In the genomic region with DNA sequence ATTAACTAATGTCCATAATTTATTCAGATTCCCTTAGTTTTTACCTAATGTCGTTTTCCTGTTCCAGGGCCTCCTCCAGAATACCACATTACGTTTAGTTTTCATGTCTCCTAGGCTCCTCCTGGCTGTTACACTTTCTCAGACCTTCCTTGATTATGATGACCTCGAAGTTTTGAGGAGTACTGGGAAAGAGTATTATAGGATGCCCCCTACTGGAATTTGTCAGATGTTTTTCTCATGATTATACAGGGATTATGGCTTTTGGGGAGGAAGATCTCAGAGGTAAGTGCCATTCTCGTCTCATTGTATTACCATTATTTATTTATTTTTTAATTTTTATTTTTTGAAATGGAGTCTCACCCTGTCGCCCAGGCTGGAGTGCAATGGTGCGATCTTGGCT, we compare ENCODE assay signal across 1 cellular context.
A peak's percentile ranks its signal among the peaks of the same experiment; 100 is the strongest.
TF ChIP-seq lines count a peak whose summit lies in the region.

No MANE protein-coding gene starts in this region.

TF ChIP-seq in H1, 55 proteins besides CTCF, POLR2A, EP300 and RAD21:
- TF ChIP-seq USF2 (IDR thresholded peaks at IDR 0.05; ENCODE audit: low read length) (no peak), BACH1 (IDR thresholded peaks at IDR 0.05; ENCODE audit: low read length) (no peak), CHD1 (IDR thresholded peaks at IDR 0.05; ENCODE audit: low read depth, low read length) (no peak), ASH2L (IDR thresholded peaks at IDR 0.05; ENCODE audit: low read length) (no peak), SIN3A (conservative IDR thresholded peaks at IDR 0.05 in 1 of 2, IDR thresholded peaks at IDR 0.05 in 1 of 2; ENCODE audit: low read depth in 1 of 2, low read length in 2 of 2) (no peak), TEAD4 (IDR thresholded peaks at IDR 0.05; ENCODE audit: low read depth, low read length) (0 out of 2 replicates have a peak, but pooled peaks have one; percentile 13)
